ENCODE assay signal across 9 cellular contexts in the genomic region with DNA sequence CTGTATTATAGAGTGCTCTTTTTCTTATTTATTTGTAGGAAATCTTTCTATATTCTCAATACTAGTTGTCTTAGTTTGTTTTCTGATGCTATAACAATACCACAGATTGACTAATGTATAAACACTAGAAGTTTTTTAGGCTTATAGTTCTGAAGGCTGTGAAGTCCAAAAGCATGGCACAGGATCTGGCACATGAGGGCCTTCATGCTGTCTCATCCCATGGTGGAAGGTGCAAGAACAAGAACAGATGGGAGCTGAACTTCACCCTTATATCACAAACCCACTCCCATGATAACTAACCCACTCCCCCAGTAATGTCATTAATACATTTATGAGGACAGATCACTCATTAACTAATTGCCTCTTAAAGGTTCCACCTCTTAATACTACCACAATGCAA.
"Had no signal": no experiment of that assay in that cellular context is flagged by ENCODE, and none has a peak within 500 bp of the region (broad histone marks: within the 10 kb centered on the region; RNA-seq: fewer than 3 reads in every experiment).

No MANE protein-coding gene starts in this region.

- H3K27ac ChIP-seq: HL-60 had no signal

- H3K27ac Mint-ChIP-seq: HFFc6 had no signal

- H3K4me3 ChIP-seq: K562 had no signal

- FAIRE-seq: H54, K562 had no signal

- H3K4me3 Mint-ChIP-seq: H9, HFFc6 had no signal

- ATAC-seq: K562 had no signal

- DNase-seq: GOT3, H9, HCEC 1CT, HFFc6, IMR-90, KG1 had no signal
